In the genomic region with DNA sequence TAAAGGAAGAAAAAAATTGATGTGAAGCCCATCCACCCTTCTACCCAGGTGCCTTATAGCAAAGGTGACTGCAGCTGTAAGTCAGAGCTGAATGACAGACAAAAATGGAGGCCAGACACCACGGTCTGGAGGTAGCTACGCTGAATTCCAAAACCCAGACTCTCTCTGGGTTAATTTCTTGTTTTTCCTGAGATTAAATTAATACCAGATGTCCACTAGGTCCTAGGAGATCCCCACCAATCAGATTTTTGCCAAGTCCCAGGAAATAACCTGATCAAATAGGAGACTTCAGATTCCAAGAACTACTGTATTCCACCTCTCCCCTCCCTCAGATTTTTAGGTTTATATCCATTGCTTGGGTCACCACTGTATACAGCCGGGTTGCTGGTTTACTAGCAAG, we compare ENCODE assay signal across 2 cellular contexts.
TF ChIP-seq lines count a peak whose summit lies in the region.

No MANE protein-coding gene starts in this region.

TF ChIP-seq in GM23338, 12 proteins besides CTCF, POLR2A, EP300 and RAD21 (continues in another document):
- TF ChIP-seq ZNF331 (CRISPR knock-in tag; IDR thresholded peaks at IDR 0.05; ENCODE audit: low read depth) (no peak), JUNB (IDR thresholded peaks at IDR 0.05; ENCODE audit: unreplicated experiment) (no peak), POLR2AphosphoS5 (IDR thresholded peaks at IDR 0.05; ENCODE audit: low read depth) (no peak), STAT1 (IDR thresholded peaks at IDR 0.05; ENCODE audit: unreplicated experiment) (no peak), CREB1 (CRISPR knock-in tag; IDR thresholded peaks at IDR 0.05; ENCODE audit: low read depth) (no peak), NANOG (IDR thresholded peaks at IDR 0.05; ENCODE audit: borderline replicate concordance) (no peak), ZNF114 (CRISPR knock-in tag; IDR thresholded peaks at IDR 0.05) (no peak), EZH2 (IDR thresholded peaks at IDR 0.05; ENCODE audit: low read depth, unreplicated experiment) (no peak)
- TF ChIP-seq, protein P1, sequence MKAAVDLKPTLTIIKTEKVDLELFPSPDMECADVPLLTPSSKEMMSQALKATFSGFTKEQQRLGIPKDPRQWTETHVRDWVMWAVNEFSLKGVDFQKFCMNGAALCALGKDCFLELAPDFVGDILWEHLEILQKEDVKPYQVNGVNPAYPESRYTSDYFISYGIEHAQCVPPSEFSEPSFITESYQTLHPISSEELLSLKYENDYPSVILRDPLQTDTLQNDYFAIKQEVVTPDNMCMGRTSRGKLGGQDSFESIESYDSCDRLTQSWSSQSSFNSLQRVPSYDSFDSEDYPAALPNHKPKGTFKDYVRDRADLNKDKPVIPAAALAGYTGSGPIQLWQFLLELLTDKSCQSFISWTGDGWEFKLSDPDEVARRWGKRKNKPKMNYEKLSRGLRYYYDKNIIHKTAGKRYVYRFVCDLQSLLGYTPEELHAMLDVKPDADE (IDR thresholded peaks at IDR 0.05) = no peak
- TF ChIP-seq, protein P2, sequence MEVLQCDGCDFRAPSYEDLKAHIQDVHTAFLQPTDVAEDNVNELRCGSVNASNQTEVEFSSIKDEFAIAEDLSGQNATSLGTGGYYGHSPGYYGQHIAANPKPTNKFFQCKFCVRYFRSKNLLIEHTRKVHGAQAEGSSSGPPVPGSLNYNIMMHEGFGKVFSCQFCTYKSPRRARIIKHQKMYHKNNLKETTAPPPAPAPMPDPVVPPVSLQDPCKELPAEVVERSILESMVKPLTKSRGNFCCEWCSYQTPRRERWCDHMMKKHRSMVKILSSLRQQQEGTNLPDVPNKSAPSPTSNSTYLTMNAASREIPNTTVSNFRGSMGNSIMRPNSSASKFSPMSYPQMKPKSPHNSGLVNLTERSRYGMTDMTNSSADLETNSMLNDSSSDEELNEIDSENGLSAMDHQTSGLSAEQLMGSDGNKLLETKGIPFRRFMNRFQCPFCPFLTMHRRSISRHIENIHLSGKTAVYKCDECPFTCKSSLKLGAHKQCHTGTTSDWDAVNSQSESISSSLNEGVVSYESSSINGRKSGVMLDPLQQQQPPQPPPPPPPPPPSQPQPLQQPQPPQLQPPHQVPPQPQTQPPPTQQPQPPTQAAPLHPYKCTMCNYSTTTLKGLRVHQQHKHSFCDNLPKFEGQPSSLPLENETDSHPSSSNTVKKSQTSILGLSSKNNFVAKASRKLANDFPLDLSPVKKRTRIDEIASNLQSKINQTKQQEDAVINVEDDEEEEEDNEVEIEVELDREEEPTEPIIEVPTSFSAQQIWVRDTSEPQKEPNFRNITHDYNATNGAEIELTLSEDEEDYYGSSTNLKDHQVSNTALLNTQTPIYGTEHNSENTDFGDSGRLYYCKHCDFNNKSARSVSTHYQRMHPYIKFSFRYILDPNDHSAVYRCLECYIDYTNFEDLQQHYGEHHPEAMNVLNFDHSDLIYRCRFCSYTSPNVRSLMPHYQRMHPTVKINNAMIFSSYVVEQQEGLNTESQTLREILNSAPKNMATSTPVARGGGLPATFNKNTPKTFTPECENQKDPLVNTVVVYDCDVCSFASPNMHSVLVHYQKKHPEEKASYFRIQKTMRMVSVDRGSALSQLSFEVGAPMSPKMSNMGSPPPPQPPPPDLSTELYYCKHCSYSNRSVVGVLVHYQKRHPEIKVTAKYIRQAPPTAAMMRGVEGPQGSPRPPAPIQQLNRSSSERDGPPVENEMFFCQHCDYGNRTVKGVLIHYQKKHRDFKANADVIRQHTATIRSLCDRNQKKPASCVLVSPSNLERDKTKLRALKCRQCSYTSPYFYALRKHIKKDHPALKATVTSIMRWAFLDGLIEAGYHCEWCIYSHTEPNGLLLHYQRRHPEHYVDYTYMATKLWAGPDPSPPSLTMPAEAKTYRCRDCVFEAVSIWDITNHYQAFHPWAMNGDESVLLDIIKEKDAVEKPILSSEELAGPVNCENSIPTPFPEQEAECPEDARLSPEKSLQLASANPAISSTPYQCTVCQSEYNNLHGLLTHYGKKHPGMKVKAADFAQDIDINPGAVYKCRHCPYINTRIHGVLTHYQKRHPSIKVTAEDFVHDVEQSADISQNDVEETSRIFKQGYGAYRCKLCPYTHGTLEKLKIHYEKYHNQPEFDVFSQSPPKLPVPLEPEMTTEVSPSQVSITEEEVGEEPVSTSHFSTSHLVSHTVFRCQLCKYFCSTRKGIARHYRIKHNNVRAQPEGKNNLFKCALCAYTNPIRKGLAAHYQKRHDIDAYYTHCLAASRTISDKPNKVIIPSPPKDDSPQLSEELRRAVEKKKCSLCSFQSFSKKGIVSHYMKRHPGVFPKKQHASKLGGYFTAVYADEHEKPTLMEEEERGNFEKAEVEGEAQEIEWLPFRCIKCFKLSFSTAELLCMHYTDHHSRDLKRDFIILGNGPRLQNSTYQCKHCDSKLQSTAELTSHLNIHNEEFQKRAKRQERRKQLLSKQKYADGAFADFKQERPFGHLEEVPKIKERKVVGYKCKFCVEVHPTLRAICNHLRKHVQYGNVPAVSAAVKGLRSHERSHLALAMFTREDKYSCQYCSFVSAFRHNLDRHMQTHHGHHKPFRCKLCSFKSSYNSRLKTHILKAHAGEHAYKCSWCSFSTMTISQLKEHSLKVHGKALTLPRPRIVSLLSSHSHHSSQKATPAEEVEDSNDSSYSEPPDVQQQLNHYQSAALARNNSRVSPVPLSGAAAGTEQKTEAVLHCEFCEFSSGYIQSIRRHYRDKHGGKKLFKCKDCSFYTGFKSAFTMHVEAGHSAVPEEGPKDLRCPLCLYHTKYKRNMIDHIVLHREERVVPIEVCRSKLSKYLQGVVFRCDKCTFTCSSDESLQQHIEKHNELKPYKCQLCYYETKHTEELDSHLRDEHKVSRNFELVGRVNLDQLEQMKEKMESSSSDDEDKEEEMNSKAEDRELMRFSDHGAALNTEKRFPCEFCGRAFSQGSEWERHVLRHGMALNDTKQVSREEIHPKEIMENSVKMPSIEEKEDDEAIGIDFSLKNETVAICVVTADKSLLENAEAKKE (CRISPR knock-in tag; IDR thresholded peaks at IDR 0.05) = no peak

TF ChIP-seq in H1, 55 proteins besides CTCF, POLR2A, EP300 and RAD21:
- TF ChIP-seq POLR2AphosphoS5 (IDR thresholded peaks at IDR 0.05; ENCODE audit: low read depth, low read length) (no peak), HDAC6 (IDR thresholded peaks at IDR 0.05; ENCODE audit: low read depth, low read length) (no peak), MAFK (IDR thresholded peaks at IDR 0.05; ENCODE audit: low read depth, low read length) (no peak), NANOG (IDR thresholded peaks at IDR 0.05; ENCODE audit: insufficient read depth, low read depth, low read length, poor library complexity, severe bottlenecking) (no peak), CHD1 (IDR thresholded peaks at IDR 0.05; ENCODE audit: low read depth, low read length) (no peak), RNF2 (IDR thresholded peaks at IDR 0.05; ENCODE audit: borderline replicate concordance, low read depth, low read length, missing control alignments, poor library complexity, severe bottlenecking) (no peak), RXRA (IDR thresholded peaks at IDR 0.05; ENCODE audit: insufficient read depth, low read depth, low read length) (no peak), SUZ12 (IDR thresholded peaks at IDR 0.05; ENCODE audit: low read length) (no peak), JUN (IDR thresholded peaks at IDR 0.05; ENCODE audit: low read depth, low read length) (no peak), EGR1 (IDR thresholded peaks at IDR 0.05; ENCODE audit: borderline replicate concordance, low read depth, low read length) (no peak)
- TF ChIP-seq, protein P3, sequence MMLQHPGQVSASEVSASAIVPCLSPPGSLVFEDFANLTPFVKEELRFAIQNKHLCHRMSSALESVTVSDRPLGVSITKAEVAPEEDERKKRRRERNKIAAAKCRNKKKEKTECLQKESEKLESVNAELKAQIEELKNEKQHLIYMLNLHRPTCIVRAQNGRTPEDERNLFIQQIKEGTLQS (IDR thresholded peaks at IDR 0.05; ENCODE audit: insufficient read depth, low read depth, low read length) = no peak
- TF ChIP-seq, protein P4, sequence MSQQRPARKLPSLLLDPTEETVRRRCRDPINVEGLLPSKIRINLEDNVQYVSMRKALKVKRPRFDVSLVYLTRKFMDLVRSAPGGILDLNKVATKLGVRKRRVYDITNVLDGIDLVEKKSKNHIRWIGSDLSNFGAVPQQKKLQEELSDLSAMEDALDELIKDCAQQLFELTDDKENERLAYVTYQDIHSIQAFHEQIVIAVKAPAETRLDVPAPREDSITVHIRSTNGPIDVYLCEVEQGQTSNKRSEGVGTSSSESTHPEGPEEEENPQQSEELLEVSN (IDR thresholded peaks at IDR 0.05) = no peak
